ENCODE assay signal across 13 cellular contexts in the genomic region with DNA sequence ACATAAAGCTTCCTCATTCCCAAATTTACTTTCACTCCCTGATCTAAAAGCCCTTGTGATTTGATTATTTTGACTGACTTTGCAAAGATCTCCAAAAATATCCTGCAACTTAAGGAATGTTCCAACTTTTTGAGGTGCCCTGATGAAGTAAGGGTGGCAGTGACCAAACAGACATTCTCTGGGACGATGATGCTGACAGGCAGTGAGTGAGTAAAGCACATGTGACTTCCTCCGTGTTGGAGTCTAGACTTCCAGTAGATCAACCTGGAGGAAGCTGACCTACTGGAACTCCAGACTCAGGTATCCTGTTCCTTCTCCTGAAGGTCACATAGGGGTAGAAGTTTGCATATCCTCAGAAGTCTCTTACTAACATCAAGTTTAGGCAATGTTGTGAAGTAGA. TPM values are rescaled to one million over a fixed set of nuclear protein-coding genes. Genes with fewer than 3 reads are reported as not detected.
DNase-seq lines count a peak whose midpoint lies in the region; ATAC-seq and TF ChIP-seq lines count a peak whose summit lies in the region.
"Had no signal": no experiment of that assay in that cellular context is flagged by ENCODE, and none has a peak within 500 bp of the region (broad histone marks: within the 10 kb centered on the region; RNA-seq: fewer than 3 reads in every experiment).

No MANE protein-coding gene starts in this region.

- H3K4me3 Mint-ChIP-seq in Caco-2 (ENCODE audit: unreplicated experiment), result no peak overlapping the region
- H3K4me3 Mint-ChIP-seq: activated T-cell treated with anti-CD3 and anti-CD28 coated beads, Interleukin-2, amount 50 U/mL, for 72 hours; nephron progenitor cell had no signal

- H3K27me3 Mint-ChIP-seq in Caco-2 (ENCODE audit: insufficient read depth, unreplicated experiment), result no peaks in the 10 kb centered on the region

- DNase-seq in EH (ENCODE audit: low read depth) (peak; percentile 35), astrocyte of the hippocampus (ENCODE audit: low read depth, low spot score) (peak; percentile 30), left ventricle myocardium inferior (no peak), gastrocnemius medialis (no peak), Caco-2 (no peak), hippocampal formation (lab: John Stamatoyannopoulos, UW) (no peak)
- no peak for DNase-seq in activated effector memory CD4-positive, alpha-beta T cell treated with anti-CD3 and anti-CD28 coated beads, Interleukin-2, amount 50 U/mL, for 16 hours
- no peak for DNase-seq in stimulated activated CD4-positive, alpha-beta T cell treated with anti-CD3 and anti-CD28 coated beads, Interleukin-12 subunit alpha, Interleukin-12 subunit beta, amount 100 ng/mL, for 4 hours
- DNase-seq: activated T-cell treated with anti-CD3 and anti-CD28 coated beads, Interleukin-2, amount 50 U/mL, for 72 hours; nephron progenitor cell; stimulated activated CD4-positive, alpha-beta T cell treated with anti-CD3 and anti-CD28 coated beads, Interleukin-15, amount 100 ng/mL, for 24 hours; stimulated activated CD8-positive, alpha-beta memory T cell treated with anti-CD3 and anti-CD28 coated beads, Interleukin-4, amount 100 ng/mL, for 48 hours had no signal

- TF ChIP-seq POLR2A in gastrocnemius medialis (IDR thresholded peaks at IDR 0.05), result no peak

- TF ChIP-seq CTCF in left ventricle myocardium inferior (IDR thresholded peaks at IDR 0.05; ENCODE audit: borderline replicate concordance) (no peak), gastrocnemius medialis (IDR thresholded peaks at IDR 0.05 in 4 of 5, conservative IDR thresholded peaks at IDR 0.05 in 1 of 5) (no peak), Caco-2 (IDR thresholded peaks at IDR 0.05; ENCODE audit: insufficient read depth in 1 of 2, low read depth in 1 of 2, low read length in 1 of 2, severe bottlenecking in 1 of 2, unreplicated experiment in 1 of 2) (no peak)

- intact Hi-C loops in left ventricle myocardium inferior (cut with micrococcal nuclease) (no loop called here), gastrocnemius medialis (cut with DNase I; ENCODE audit: low total_unique reads) (no loop called here), Caco-2 (cut with micrococcal nuclease; ENCODE audit: unreplicated experiment) (no loop called here)

- BruUV-seq in Caco-2 (replicated peaks; lab: Mats Ljungman, UMichigan), result no TSS peak

- in situ Hi-C loops in gastrocnemius medialis (cut with MboI; ENCODE audit: low sequenced_read_pairs in 4 of 4), result no loop called here

- H3K27me3 ChIP-seq in left ventricle myocardium inferior (ENCODE audit: low read depth) (no peaks in the 10 kb centered on the region), gastrocnemius medialis (no peaks in the 10 kb centered on the region), Caco-2 (replicated peaks; ENCODE audit: control insufficient read depth, insufficient read depth, low read length) (no peaks in the 10 kb centered on the region)
- H3K27me3 ChIP-seq: SJSA1 had no signal

- H3K4me1 ChIP-seq in left ventricle myocardium inferior (peaks cover 21% of the 10 kb centered on the region), gastrocnemius medialis (peaks cover 11 to 19% of the 10 kb centered on the region in 2 donors), Caco-2 (no peaks in the 10 kb centered on the region)

- H3K4me3 ChIP-seq in left ventricle myocardium inferior (no peak overlapping the region), gastrocnemius medialis (no peak overlapping the region), Caco-2 (ENCODE audit: low read depth, low read length) (no peak overlapping the region)
- H3K4me3 ChIP-seq: SJSA1 had no signal

- no peaks in the 10 kb centered on the region for H3K9me3 Mint-ChIP-seq in Caco-2 (ENCODE audit: unreplicated experiment)
- H3K9me3 Mint-ChIP-seq: activated T-cell treated with anti-CD3 and anti-CD28 coated beads, Interleukin-2, amount 50 U/mL, for 72 hours; nephron progenitor cell had no signal

- no peaks in the 10 kb centered on the region for H3K36me3 Mint-ChIP-seq in Caco-2 (ENCODE audit: insufficient read depth, unreplicated experiment)

- no peaks in the 10 kb centered on the region for H3K4me1 Mint-ChIP-seq in Caco-2 (ENCODE audit: low read depth, unreplicated experiment)
- H3K4me1 Mint-ChIP-seq: nephron progenitor cell had no signal

- H3K27ac Mint-ChIP-seq in Caco-2 (ENCODE audit: unreplicated experiment), result no peak overlapping the region
- H3K27ac Mint-ChIP-seq: activated T-cell treated with anti-CD3 and anti-CD28 coated beads, Interleukin-2, amount 50 U/mL, for 72 hours; nephron progenitor cell had no signal

- CTCF ChIA-PET in Caco-2 (lab: Charles Lee), result no interaction called here

- ATAC-seq in gastrocnemius medialis, result no peak
- ATAC-seq: activated T-cell treated with anti-CD3 and anti-CD28 coated beads, Interleukin-2, amount 50 U/mL, for 72 hours had no signal

- H3K27ac ChIP-seq in left ventricle myocardium inferior (replicated peaks), result peak overlapping the region; percentile 89
- peak overlapping the region in 3 of 4 donors; percentile 39 to 71 (median 45) for H3K27ac ChIP-seq in gastrocnemius medialis
- H3K27ac ChIP-seq: SJSA1 had no signal

- no peaks in the 10 kb centered on the region for H3K9me3 ChIP-seq in left ventricle myocardium inferior (replicated peaks)
- no peaks in the 10 kb centered on the region for H3K9me3 ChIP-seq in gastrocnemius medialis
- H3K9me3 ChIP-seq in Caco-2, result no peaks in the 10 kb centered on the region
- H3K9me3 ChIP-seq: SJSA1 had no signal

- H3K36me3 ChIP-seq in left ventricle myocardium inferior (no peaks in the 10 kb centered on the region), gastrocnemius medialis (no peaks in the 10 kb centered on the region), Caco-2 (ENCODE audit: control insufficient read depth, insufficient read depth, low read length) (no peaks in the 10 kb centered on the region)
- H3K36me3 ChIP-seq: SJSA1 had no signal

- POLR2A ChIA-PET in Caco-2 (lab: Charles Lee), result no interaction called here

RNA-seq across cellular contexts. Expression of a gene that starts 16.1 kb away (rescaled TPM):
- total RNA-seq in left ventricle myocardium inferior, result 0.44 TPM
- total RNA-seq in gastrocnemius medialis, result under 1 TPM in 3 of 4 donors, not detected in 1; 0.16 to 0.25 (median 0.23) TPM
- 1.3 and 1.7 TPM in 2 replicates for total RNA-seq in Caco-2 (2022)

Comparison
In these comparisons a context has a peak if more than half of its experiments do, and no peak if none do; other contexts are left out.
1. DNase-seq: peak in EH (single experiment) and astrocyte of the hippocampus (single experiment); none in left ventricle myocardium inferior (single experiment), gastrocnemius medialis (0 of 2), activated effector memory CD4-positive, alpha-beta T cell treated with anti-CD3 and anti-CD28 coated beads, Interleukin-2, amount 50 U/mL, for 16 hours (single experiment), Caco-2 (0 of 2), hippocampal formation (0 of 2) and stimulated activated CD4-positive, alpha-beta T cell treated with anti-CD3 and anti-CD28 coated beads, Interleukin-12 subunit alpha, Interleukin-12 subunit beta, amount 100 ng/mL, for 4 hours (single experiment).